Comparison of ENCODE assay signal across 8 cellular contexts in genomic region chr19:57240311-57241090, GRCh38. TPM values are rescaled to one million over a fixed set of nuclear protein-coding genes. Genes with fewer than 3 reads are reported as not detected.
DNase-seq lines count a peak whose midpoint lies in the region; ATAC-seq and TF ChIP-seq lines count a peak whose summit lies in the region.

TSS of gene ZNF805 (plus strand) at chr19:57240632. CDS start at chr19:57240892, 260 bp downstream.

- CTCF ChIA-PET in GM10248 (lab: Yijun Ruan, JAX) (no interaction called here), SK-N-SH (lab: Yijun Ruan, JAX) (no interaction called here)

- peaks cover 10 to 15% of the 10 kb centered on the region in 2 experiments; a peak in 2 of 4 replicates for H3K4me1 ChIP-seq in SK-N-SH (ENCODE audit: control insufficient read depth in 1 of 2, insufficient read depth in 2 of 2, low read depth in 1 of 2, low read length in 1 of 2)

- peak within 1 kb of the TSS; percentile 87 for H3K9ac ChIP-seq in SK-N-SH

- ATAC-seq in HG02588 (IDR thresholded peaks at IDR 0.05; ENCODE audit: unreplicated experiment), result peak; percentile 90
- peak; percentile 98 for ATAC-seq in activated naive CD4-positive, alpha-beta T cell treated with anti-CD3 and anti-CD28 coated beads, Interleukin-2, amount 50 U/mL, for 72 hours

- 3% methylated on average over 35 of the region's 61 CpGs for WGBS in SK-N-SH (ENCODE audit: low lambda C conversion rate)

- H3K9me3 Mint-ChIP-seq in activated naive CD4-positive, alpha-beta T cell treated with anti-CD3 and anti-CD28 coated beads, Interleukin-2, amount 50 U/mL, for 72 hours, result peaks cover 3 to 11% of the 10 kb centered on the region in 2 donors

- peaks cover 48% of the 10 kb centered on the region for H3K79me2 ChIP-seq in SK-N-SH (ENCODE audit: insufficient read depth)

- no peaks in the 10 kb centered on the region for H3K9me3 ChIP-seq in SK-N-SH

- peaks cover 49 to 50% of the 10 kb centered on the region in 2 donors for H3K36me3 Mint-ChIP-seq in activated naive CD4-positive, alpha-beta T cell treated with anti-CD3 and anti-CD28 coated beads, Interleukin-2, amount 50 U/mL, for 72 hours

- peak within 1 kb of the TSS; percentile 82 to 85 for H3K4me3 ChIP-seq in SK-N-SH (ENCODE audit: low read depth in 2 of 2, low read length in 1 of 2)

- DNase-seq in GM10248 (ENCODE audit: extremely low spot score) (peak; percentile 98), NCI-H1092 (lab: John Stamatoyannopoulos, UW) (peak; percentile 84), SK-N-SH (peak; percentile 97), glomerular endothelial cell (ENCODE audit: extremely low read depth, low read depth, low spot score) (peak; percentile 62), nucleus accumbens (lab: John Stamatoyannopoulos, UW) (peak; percentile 64 to 98 (median 90)), superior temporal gyrus (ENCODE audit: extremely low spot score) (peak; percentile 96)
- peak; percentile 89 to 90 for DNase-seq in activated naive CD4-positive, alpha-beta T cell treated with anti-CD3 and anti-CD28 coated beads, Interleukin-2, amount 50 U/mL, for 72 hours (ENCODE audit: low spot score in 2 of 2)

- no peaks in the 10 kb centered on the region for H3K27me3 ChIP-seq in SK-N-SH (ENCODE audit: insufficient read depth)

- TF ChIP-seq RAD21 in SK-N-SH (IDR thresholded peaks at IDR 0.05; ENCODE audit: low read length), result no peak

- H3K9me2 ChIP-seq in SK-N-SH, result no peaks in the 10 kb centered on the region

- no peak for TF ChIP-seq EP300 in SK-N-SH (IDR thresholded peaks at IDR 0.05; ENCODE audit: borderline replicate concordance in 1 of 2, low read depth in 1 of 2, low read length in 1 of 2)

- no peaks in the 10 kb centered on the region for H3F3A ChIP-seq in SK-N-SH (replicated peaks; ENCODE audit: insufficient read depth)

- POLR2A ChIA-PET in GM10248 (lab: Yijun Ruan, JAX), result no interaction called here
- POLR2A ChIA-PET in SK-N-SH (lab: Yijun Ruan, JAX), result interaction anchor here (0.7 kb wide), 1 partner anchor 149 kb away, joined by 3 read pairs; the partner anchor contains the start of gene ZNF548

- peak within 1 kb of the TSS; percentile 72 to 80 for H3K27ac ChIP-seq in SK-N-SH (ENCODE audit: low read depth in 2 of 2, low read length in 1 of 2)

- peak within 1 kb of the TSS; percentile 100 for H2AFZ ChIP-seq in SK-N-SH (ENCODE audit: low read depth)

- peak within 1 kb of the TSS; percentile 94 to 96 for H3K27ac Mint-ChIP-seq in activated naive CD4-positive, alpha-beta T cell treated with anti-CD3 and anti-CD28 coated beads, Interleukin-2, amount 50 U/mL, for 72 hours

- no peaks in the 10 kb centered on the region for H4K20me1 ChIP-seq in SK-N-SH (ENCODE audit: insufficient read depth)

- H3K4me2 ChIP-seq in SK-N-SH, result peak within 1 kb of the TSS; percentile 81

- peaks cover 10 to 11% of the 10 kb centered on the region in 2 experiments for H3K36me3 ChIP-seq in SK-N-SH (replicated peaks in 1 of 2; ENCODE audit: control insufficient read depth in 1 of 2, insufficient read depth in 2 of 2, low read length in 1 of 2)

- TF ChIP-seq CTCF in GM10248 (IDR thresholded peaks at IDR 0.05; ENCODE audit: control extremely low read depth, extremely low read depth, low read depth, missing control alignments) (no peak), SK-N-SH (IDR thresholded peaks at IDR 0.05) (peak; percentile 14; the same call in 1 of the 2 replicates)

TF ChIP-seq in SK-N-SH, 30 proteins besides CTCF, POLR2A, EP300 and RAD21 (continues in another document):
- TF ChIP-seq JUND (IDR thresholded peaks at IDR 0.05) (no peak), FOXM1 (IDR thresholded peaks at IDR 0.05; ENCODE audit: low read depth) (no peak), SIN3A (IDR thresholded peaks at IDR 0.05; ENCODE audit: borderline replicate concordance, low read depth, low read length) (peak; percentile 95; the same call in 1 of the 2 replicates), RFX5 (IDR thresholded peaks at IDR 0.05; ENCODE audit: low read length) (no peak), MXI1 (IDR thresholded peaks at IDR 0.05; ENCODE audit: low read depth, low read length) (peak; percentile 94), FOSL2 (IDR thresholded peaks at IDR 0.05; ENCODE audit: borderline replicate concordance, low read depth) (no peak), RCOR1 (IDR thresholded peaks at IDR 0.05; ENCODE audit: low read length) (no peak), TEAD4 (IDR thresholded peaks at IDR 0.05; ENCODE audit: borderline replicate concordance, insufficient read depth) (no peak), EZH2phosphoT487 (IDR thresholded peaks at IDR 0.05; ENCODE audit: borderline replicate concordance, low read depth) (no peak), USF2 (IDR thresholded peaks at IDR 0.05; ENCODE audit: borderline replicate concordance, low read depth, low read length) (no peak), POLR2AphosphoS5 (IDR thresholded peaks at IDR 0.05; ENCODE audit: low read depth, low read length) (peak; percentile 70), NRF1 (IDR thresholded peaks at IDR 0.05; ENCODE audit: low read depth, low read length) (no peak), FOXJ3 (CRISPR knock-in tag; IDR thresholded peaks at IDR 0.05) (no peak), ZBTB33 (IDR thresholded peaks at IDR 0.05; ENCODE audit: borderline replicate concordance, low read depth) (no peak), MAX (IDR thresholded peaks at IDR 0.05; ENCODE audit: low read depth) (peak; percentile 94), NFIC (IDR thresholded peaks at IDR 0.05; ENCODE audit: borderline replicate concordance) (no peak), GABPA (IDR thresholded peaks at IDR 0.05; ENCODE audit: low read depth) (peak; percentile 97), RXRA (IDR thresholded peaks at IDR 0.05; ENCODE audit: borderline replicate concordance, low read depth) (no peak), ELF1 (IDR thresholded peaks at IDR 0.05) (peak; percentile 79), GATA2 (CRISPR knock-in tag; IDR thresholded peaks at IDR 0.05) (no peak), MEF2A (IDR thresholded peaks at IDR 0.05; ENCODE audit: borderline replicate concordance, low read depth) (no peak), REST (IDR thresholded peaks at IDR 0.05; ENCODE audit: low read depth, low read length) (no peak), CHD2 (IDR thresholded peaks at IDR 0.05; ENCODE audit: low read length, partially characterized antibody) (peak; percentile 81), TCF12 (IDR thresholded peaks at IDR 0.05) (no peak)

RNA-seq across cellular contexts. Expression of gene ZNF805, which starts in this region (rescaled TPM):
- polyA plus RNA-seq in SK-N-SH (2012; rRNA removed), result 1.5 and 2.5 TPM in 2 replicates
- polyA plus RNA-seq in SK-N-SH (2012; cell fraction: cytosol; rRNA removed), result 1.4 TPM in 2 replicates
- 3.4 and 3.6 TPM in 2 replicates for polyA plus RNA-seq in SK-N-SH (2012; cell fraction: nucleus; rRNA removed)
- 10 to 100 TPM in 1 of 2 donors, 1 to 10 TPM in 1; 8.9 to 21.5 TPM for total RNA-seq in activated naive CD4-positive, alpha-beta T cell treated with anti-CD3 and anti-CD28 coated beads, Interleukin-2, amount 50 U/mL, for 72 hours
- total RNA-seq in glomerular endothelial cell, result 8.6 and 15.3 TPM in 2 replicates

Comparison
In these comparisons a context has a peak if more than half of its experiments do, and no peak if none do; other contexts are left out.
1. Peak in every context shown above with its lines: DNase-seq, ATAC-seq, H3K4me3 ChIP-seq and H3K27ac ChIP-seq.